20 cellular contexts compared by ENCODE assay signal in genomic region chr2:224084266-224084892, GRCh38. TPM values are rescaled to one million over a fixed set of nuclear protein-coding genes. Genes with fewer than 3 reads are reported as not detected.
DNase-seq lines count a peak whose midpoint lies in the region; ATAC-seq, FAIRE-seq and TF ChIP-seq lines count a peak whose summit lies in the region.
"Had no signal": no experiment of that assay in that cellular context is flagged by ENCODE, and none has a peak within 500 bp of the region (broad histone marks: within the 10 kb centered on the region; RNA-seq: fewer than 3 reads in every experiment).

No MANE protein-coding gene starts in this region.

- no peak overlapping the region for H2BK5ac ChIP-seq in mesendoderm (ENCODE audit: low read length)

- peaks cover 0 to 12% of the 10 kb centered on the region in 2 experiments; a peak in 1 of 5 replicates for H3K27me3 ChIP-seq in HepG2 (ENCODE audit: control insufficient read depth in 1 of 2, insufficient read depth in 2 of 2, low read length in 2 of 2)
- H3K27me3 ChIP-seq in right lobe of liver = no peaks in the 10 kb centered on the region
- H3K27me3 ChIP-seq in K562 (ENCODE audit: control insufficient read depth in 2 of 2, insufficient read depth in 2 of 2, low read length in 2 of 2) = no peaks in the 10 kb centered on the region
- H3K27me3 ChIP-seq in mesendoderm (ENCODE audit: insufficient read depth, low read length, poor library complexity) = no peaks in the 10 kb centered on the region
- H3K27me3 ChIP-seq: ovary, upper lobe of left lung had no signal

- H3K4ac ChIP-seq in mesendoderm (ENCODE audit: low read depth, low read length) = no peak overlapping the region

- H3K23ac ChIP-seq in mesendoderm (ENCODE audit: low read length) = no peak overlapping the region

- H3K9ac ChIP-seq in HepG2 (ENCODE audit: insufficient read depth, low read depth, low read length) (no peak overlapping the region), K562 (ENCODE audit: insufficient read depth in 1 of 2, low read depth in 2 of 2, low read length in 2 of 2) (no peak overlapping the region), mesendoderm (ENCODE audit: low read length) (no peak overlapping the region)

- no TSS peak for BruUV-seq in HepG2 (replicated peaks; lab: Mats Ljungman, UMichigan)
- BruUV-seq in K562 (replicated peaks; lab: Mats Ljungman, UMichigan) = no TSS peak

- TF ChIP-seq EP300 in HepG2 (IDR thresholded peaks at IDR 0.05; ENCODE audit: low read depth in 2 of 2, low read length in 2 of 2) (no peak), HepG2 (CRISPR knock-in tag; IDR thresholded peaks at IDR 0.05; ENCODE audit: borderline replicate concordance) (no peak), K562 (IDR thresholded peaks at IDR 0.05; ENCODE audit: low read length) (no peak)

- WGBS in HepG2 (ENCODE audit: low lambda C conversion rate) = 61% methylated on average over 3 of the region's 3 CpGs
- 86% methylated on average over 2 of the region's 3 CpGs for WGBS in right lobe of liver (ENCODE audit: insufficient coverage, low coverage, low lambda C conversion rate, missing lambda C conversion rate)
- WGBS in K562 (ENCODE audit: insufficient coverage, low coverage, missing lambda C conversion rate) = 18% methylated on average over 3 of the region's 3 CpGs
- WGBS in mesendoderm (ENCODE audit: extremely low coverage, insufficient coverage, low lambda C conversion rate) = no CpG with 5 or more reads among the region's 3 CpGs

- H3K56ac ChIP-seq in mesendoderm (ENCODE audit: low read length) = no peak overlapping the region

- DNase-seq in HepG2 (ENCODE audit: low spot score) (no peak), right lobe of liver (no peak), K562 (ENCODE audit: extremely low read depth in 1 of 4, low spot score in 3 of 4) (peak; percentile 2 to 18 (median 14)), mesendoderm (peak; percentile 23)
- no peak for DNase-seq in stimulated activated CD4-positive, alpha-beta T cell treated with anti-CD3 and anti-CD28 coated beads, Interleukin-2, amount 100 ng/mL, for 48 hours
- DNase-seq: activated CD4-positive, alpha-beta T cell treated with anti-CD3 and anti-CD28 coated beads for 1 hour; activated CD8-positive, alpha-beta memory T cell treated with anti-CD3 and anti-CD28 coated beads, Interleukin-2, amount 10 ng/mL, durations not matched to agents 7 days and 5 days; activated gamma-delta T cell; amygdala; CD4-positive, CD25-positive, alpha-beta regulatory T cell; cerebellar nuclear complex; DMS79 treated with DMSO at 0.1 percent for 48 hours; H7; NCI-H146; NCI-H345; ovary; upper lobe of left lung had no signal

- in situ Hi-C loops in HepG2 (cut with HindIII; ENCODE audit: extremely low pct_ligation_motif_present, low pct_unique_long_range_greater_than_20kb) = no loop called here
- in situ Hi-C loops in K562 (cut with MboI) = no loop called here

- H3K27ac ChIP-seq in HepG2 (ENCODE audit: extremely low read length, insufficient read depth, low read length) (no peak overlapping the region), right lobe of liver (no peak overlapping the region), K562 (ENCODE audit: extremely low read depth, low read depth, low read length) (no peak overlapping the region), mesendoderm (ENCODE audit: low read depth, low read length) (no peak overlapping the region)
- H3K27ac ChIP-seq: ovary, upper lobe of left lung had no signal

- H2AK5ac ChIP-seq in mesendoderm (ENCODE audit: low read length) = peak overlapping the region; percentile 11

- H3K4me2 ChIP-seq in HepG2 (ENCODE audit: low read depth, low read length) (no peak overlapping the region), K562 (ENCODE audit: insufficient read depth, low read length) (no peak overlapping the region), mesendoderm (ENCODE audit: low read length) (no peak overlapping the region)

- CTCF ChIA-PET in HepG2 (lab: Yijun Ruan, JAX; ENCODE audit: low intra/inter-chr PET ratio, low total read pairs) = no interaction called here
- CTCF ChIA-PET in K562 (lab: Yijun Ruan, JAX; ENCODE audit: low intra/inter-chr PET ratio) = no interaction called here

- H3K18ac ChIP-seq in mesendoderm (ENCODE audit: low read length) = no peak overlapping the region

- H3K4me3 ChIP-seq in HepG2 (replicated peaks in 1 of 3; ENCODE audit: insufficient read depth in 1 of 3, low read depth in 2 of 3, low read length in 3 of 3) = no peak overlapping the region
- H3K4me3 ChIP-seq in right lobe of liver = no peak overlapping the region
- H3K4me3 ChIP-seq in K562 = no peak overlapping the region
- no peak overlapping the region for H3K4me3 ChIP-seq in mesendoderm (ENCODE audit: low read length)
- H3K4me3 ChIP-seq: ovary, upper lobe of left lung had no signal

- H4K8ac ChIP-seq in mesendoderm (ENCODE audit: low read depth, low read length) = no peak overlapping the region

- H4K20me1 ChIP-seq in HepG2 (ENCODE audit: insufficient read depth, low read length) = no peaks in the 10 kb centered on the region
- H4K20me1 ChIP-seq in K562 (replicated peaks; ENCODE audit: control insufficient read depth, insufficient read depth, low read length) = no peaks in the 10 kb centered on the region

- H2AFZ ChIP-seq in HepG2 (ENCODE audit: low read length) (no peak overlapping the region), K562 (ENCODE audit: low read depth, low read length) (no peak overlapping the region)

- no peak for TF ChIP-seq CTCF in HepG2 (CRISPR knock-in tag; IDR thresholded peaks at IDR 0.05)
- TF ChIP-seq CTCF in right lobe of liver (IDR thresholded peaks at IDR 0.05) = no peak
- no peak for TF ChIP-seq CTCF in K562 (IDR thresholded peaks at IDR 0.05 in 2 of 3, conservative IDR thresholded peaks at IDR 0.05 in 1 of 3; ENCODE audit: insufficient read depth in 2 of 3, low read depth in 1 of 3, low read length in 3 of 3)

- FAIRE-seq in HepG2 (lab: Jason Lieb, UNC) (no peak), K562 (lab: Jason Lieb, UNC) (no peak)

- H4K5ac ChIP-seq in mesendoderm (ENCODE audit: low read length) = no peak overlapping the region

- H3K9me1 ChIP-seq in K562 (ENCODE audit: control insufficient read depth, insufficient read depth, low read length) = no peaks in the 10 kb centered on the region

- no peak for TF ChIP-seq RAD21 in HepG2 (CRISPR knock-in tag; IDR thresholded peaks at IDR 0.05)
- TF ChIP-seq RAD21 in K562 (CRISPR knock-in tag; conservative IDR thresholded peaks at IDR 0.05 in 1 of 2, IDR thresholded peaks at IDR 0.05 in 1 of 2) = no peak

- POLR2A ChIA-PET in HepG2 (lab: Yijun Ruan, JAX) (no interaction called here), K562 (lab: Yijun Ruan, JAX) (no interaction called here)

- ATAC-seq in HepG2 = no peak
- no peak for ATAC-seq in right lobe of liver
- peak; percentile 66 for ATAC-seq in K562
- ATAC-seq in HG03196 (IDR thresholded peaks at IDR 0.05; ENCODE audit: unreplicated experiment) = no peak
- ATAC-seq in GM19452 (IDR thresholded peaks at IDR 0.05; ENCODE audit: unreplicated experiment) = no peak
- no peak for ATAC-seq in HG02571 (IDR thresholded peaks at IDR 0.05; ENCODE audit: unreplicated experiment)
- ATAC-seq: activated CD8-positive, alpha-beta memory T cell treated with anti-CD3 and anti-CD28 coated beads, Interleukin-2, amount 10 ng/mL, durations not matched to agents 7 days and 5 days had no signal

- H3K36me3 ChIP-seq in HepG2 (replicated peaks in 1 of 2; ENCODE audit: control insufficient read depth in 1 of 2, insufficient read depth in 2 of 2, low read length in 2 of 2) (no peaks in the 10 kb centered on the region), right lobe of liver (no peaks in the 10 kb centered on the region), K562 (ENCODE audit: control insufficient read depth, insufficient read depth, low read length) (no peaks in the 10 kb centered on the region), mesendoderm (ENCODE audit: control insufficient read depth, insufficient read depth, low read length) (no peaks in the 10 kb centered on the region)
- H3K36me3 ChIP-seq: ovary, upper lobe of left lung had no signal

- H3K79me1 ChIP-seq in mesendoderm (ENCODE audit: low read length) = no peaks in the 10 kb centered on the region

- H3K4me1 ChIP-seq in HepG2 (ENCODE audit: insufficient read depth, low read length) = peaks cover 9% of the 10 kb centered on the region; the same call in 1 of the 2 replicates
- H3K4me1 ChIP-seq in right lobe of liver = no peaks in the 10 kb centered on the region
- no peaks in the 10 kb centered on the region for H3K4me1 ChIP-seq in K562 (replicated peaks in 1 of 2; ENCODE audit: control insufficient read depth in 2 of 2, insufficient read depth in 2 of 2, low read length in 2 of 2)
- H3K4me1 ChIP-seq in mesendoderm (ENCODE audit: control insufficient read depth, low read depth, low read length) = peaks cover 5% of the 10 kb centered on the region
- H3K4me1 ChIP-seq: upper lobe of left lung had no signal

- H2BK120ac ChIP-seq in mesendoderm (ENCODE audit: low read depth, low read length) = no peak overlapping the region

- no peaks in the 10 kb centered on the region for H3K79me2 ChIP-seq in HepG2 (ENCODE audit: insufficient read depth, low read length)
- no peaks in the 10 kb centered on the region for H3K79me2 ChIP-seq in K562 (ENCODE audit: control insufficient read depth, insufficient read depth, low read length)
- no peaks in the 10 kb centered on the region for H3K79me2 ChIP-seq in mesendoderm (ENCODE audit: control insufficient read depth, insufficient read depth, low read length)

- intact Hi-C loops in HepG2 (cut with micrococcal nuclease; ENCODE audit: unreplicated experiment) = no loop called here
- intact Hi-C loops in right lobe of liver (cut with DNase I) = no loop called here
- intact Hi-C loops in K562 (cut with micrococcal nuclease) = no loop called here

- H2BK15ac ChIP-seq in mesendoderm (replicated peaks; ENCODE audit: low read depth) = no peak overlapping the region

- H3K9me3 ChIP-seq in HepG2 (ENCODE audit: low read length) (no peaks in the 10 kb centered on the region), right lobe of liver (no peaks in the 10 kb centered on the region), K562 (replicated peaks; ENCODE audit: control insufficient read depth, insufficient read depth, low read depth, low read length) (no peaks in the 10 kb centered on the region)
- H3K9me3 ChIP-seq: ovary, upper lobe of left lung had no signal

- TF ChIP-seq POLR2A in HepG2 (IDR thresholded peaks at IDR 0.05; ENCODE audit: insufficient read depth in 1 of 2, low read depth in 2 of 2, low read length in 2 of 2) = no peak
- no peak for TF ChIP-seq POLR2A in right lobe of liver (IDR thresholded peaks at IDR 0.05)
- TF ChIP-seq POLR2A in K562 (conservative IDR thresholded peaks at IDR 0.05) = no peak

RNA-seq across cellular contexts. Expression of gene SERPINE2, which starts 45.3 kb away (rescaled TPM):
- 5.5 and 7.9 TPM in 2 replicates for total RNA-seq in HepG2 (2016; rRNA removed; fragmentation: Illumina TruSeq; extraction: Trizol)
- total RNA-seq in HepG2 (2016; cell fraction: cytosol; rRNA removed; fragmentation: Illumina TruSeq; extraction: Trizol; ENCODE audit: low read depth) = 3.0 and 3.9 TPM in 2 replicates
- 5.1 and 8.6 TPM in 2 replicates for total RNA-seq in HepG2 (2016; cell fraction: insoluble cytoplasmic fraction; rRNA removed; fragmentation: Illumina TruSeq; extraction: Trizol)
- total RNA-seq in HepG2 (2016; cell fraction: membrane; rRNA removed; fragmentation: Illumina TruSeq; extraction: Trizol) = 2.8 and 3.4 TPM in 2 replicates
- 14.0 and 14.4 TPM in 2 replicates for total RNA-seq in HepG2 (2016; cell fraction: nucleus; rRNA removed; fragmentation: Illumina TruSeq; extraction: Trizol)
- polyA plus RNA-seq in HepG2 (2011; rRNA removed) = 18.1 and 24.3 TPM in 2 replicates
- polyA plus RNA-seq in HepG2 (2011; cell fraction: cytosol; rRNA removed) = 15.4 and 23.2 TPM in 2 replicates
- polyA plus RNA-seq in HepG2 (2011; cell fraction: nucleus; rRNA removed) = 27.2 and 31.6 TPM in 2 replicates
- polyA plus RNA-seq in HepG2 (2012) = 41.2 and 105 TPM in 2 replicates
- 1.3 and 1.5 TPM in 2 replicates for polyA plus RNA-seq in HepG2 (2016; cell fraction: cytosol; fragmentation: Illumina TruSeq; extraction: Trizol; ENCODE audit: low read depth)
- polyA plus RNA-seq in HepG2 (2016; cell fraction: insoluble cytoplasmic fraction; fragmentation: Illumina TruSeq; extraction: Trizol; ENCODE audit: low read depth) = 5.2 and 7.0 TPM in 2 replicates
- 3.2 and 3.5 TPM in 2 replicates for polyA plus RNA-seq in HepG2 (2016; cell fraction: membrane; fragmentation: Illumina TruSeq; extraction: Trizol; ENCODE audit: low read depth)
- polyA plus RNA-seq in HepG2 (2016; cell fraction: nucleus; fragmentation: Illumina TruSeq; extraction: Trizol; ENCODE audit: insufficient read depth, low read depth) = 24.9 and 28.8 TPM in 2 replicates
- 1.8 and 14.9 TPM in 2 replicates for polyA minus RNA-seq in HepG2 (2011; rRNA and poly(A)+ RNA removed; ENCODE audit: low replicate concordance)
- 11.7 and 23.7 TPM in 2 replicates for polyA minus RNA-seq in HepG2 (2011; cell fraction: cytosol; rRNA and poly(A)+ RNA removed)
- 15.5 and 22.8 TPM in 2 replicates for polyA minus RNA-seq in HepG2 (2011; cell fraction: nucleus; rRNA and poly(A)+ RNA removed)
- 1 to 10 TPM; 1.2 to 5.1 (median 2.1) TPM for total RNA-seq in right lobe of liver
- total RNA-seq in K562 (2011; cell fraction: chromatin; rRNA removed; ENCODE audit: low replicate concordance) = not detected in 2 replicates
- total RNA-seq in K562 (2011; cell fraction: nucleolus; rRNA removed) = 0.50 TPM in 1 of 2 replicates, not detected in the other
- 0.66 TPM in 1 of 2 replicates, not detected in the other for total RNA-seq in K562 (2011; cell fraction: nucleoplasm; rRNA removed)
- total RNA-seq in K562 (2014; rRNA removed) = not detected in 2 replicates
- total RNA-seq in K562 (2014; rRNA removed; fragmentation: Illumina TruSeq; extraction: Trizol) = not detected in 2 replicates
- total RNA-seq in K562 (2015; rRNA removed; fragmentation: Illumina TruSeq; extraction: Trizol) = not detected in 2 replicates
- 0.13 and 0.58 TPM in 2 replicates for total RNA-seq in K562 (2021)
- polyA plus RNA-seq in K562 (2011; rRNA removed) = 0.01 TPM in 1 of 2 replicates, not detected in the other
- 0.09 TPM in 1 of 2 replicates, not detected in the other for polyA plus RNA-seq in K562 (2011; cell fraction: cytosol; rRNA removed)
- 0.18 and 0.23 TPM in 2 replicates for polyA plus RNA-seq in K562 (2011; cell fraction: nucleus; rRNA removed)
- polyA plus RNA-seq in K562 (2012) = 0.22 and 1.3 TPM in 2 replicates
- 0.16 and 0.29 TPM in 2 replicates for polyA plus RNA-seq in K562 (2014; fragmentation: Illumina TruSeq; extraction: Trizol)
- under 1 TPM in 1 of 2 experiments, not detected in 1; 0.03 TPM for polyA plus RNA-seq in K562 (2014; fragmentation: Nextera tagmentation; extraction: Ambion mirVana)
- polyA plus RNA-seq in K562 (2014; rRNA removed) = not detected in 2 replicates
- polyA minus RNA-seq in K562 (2011; rRNA and poly(A)+ RNA removed) = not detected in 2 replicates
- polyA minus RNA-seq in K562 (2011; cell fraction: cytosol; rRNA and poly(A)+ RNA removed) = not detected in 2 replicates
- not detected in 2 replicates for polyA minus RNA-seq in K562 (2011; cell fraction: nucleus; rRNA and poly(A)+ RNA removed)
- polyA plus RNA-seq in mesendoderm (2013, experiment 1 of 2) = 995 TPM
- polyA plus RNA-seq in mesendoderm (2013, experiment 2 of 2) = 979 TPM

Comparison
In these comparisons a context has a peak if more than half of its experiments do, and no peak if none do; other contexts are left out.
1. DNase-seq: peak in K562 (4 of 4) and mesendoderm (single experiment); none in HepG2 (single experiment), right lobe of liver (0 of 3) and stimulated activated CD4-positive, alpha-beta T cell treated with anti-CD3 and anti-CD28 coated beads, Interleukin-2, amount 100 ng/mL, for 48 hours (0 of 2).
2. Of the 241 proteins assayed by ChIP-seq in both HepG2 and K562: peak only in HepG2: none; only in K562: RAD51 and USF2; in both: none; in neither: 239.